In genomic region chr20:49278036-49278816, GRCh38 we compare ENCODE assay signal across 1 cellular context.
A peak's percentile ranks its signal among the peaks of the same experiment; 100 is the strongest.
TF ChIP-seq lines count a peak whose summit lies in the region.

Gene ZNFX1 (minus strand): TSS chr20:49278057. CDS start chr20:49275839, 2,218 bp downstream.

TF ChIP-seq in HepG2, 621 proteins besides CTCF, POLR2A, EP300 and RAD21 (continued from another document and continues in another):
- peak; percentile 92; the same call in 1 of the 2 replicates for TF ChIP-seq AKNA (CRISPR knock-in tag; IDR thresholded peaks at IDR 0.05; ENCODE audit: borderline replicate concordance)
- no peak; the same call in 1 of the 2 replicates for TF ChIP-seq CEBPG (CRISPR knock-in tag; IDR thresholded peaks at IDR 0.05)
- peak; percentile 91 for TF ChIP-seq ZNF329 (CRISPR knock-in tag; IDR thresholded peaks at IDR 0.05; ENCODE audit: low read depth)
- peak; percentile 97 for TF ChIP-seq CREB3 (CRISPR knock-in tag; IDR thresholded peaks at IDR 0.05)
- peak; percentile 99 for TF ChIP-seq RARG (CRISPR knock-in tag; IDR thresholded peaks at IDR 0.05; ENCODE audit: low read depth)
- peak; percentile 94; the same call in 1 of the 2 replicates for TF ChIP-seq ZNF543 (CRISPR knock-in tag; IDR thresholded peaks at IDR 0.05)
- peak; percentile 98 for TF ChIP-seq ZNF687 (CRISPR knock-in tag; IDR thresholded peaks at IDR 0.05)
- TF ChIP-seq GLMP (CRISPR knock-in tag; IDR thresholded peaks at IDR 0.05; ENCODE audit: borderline replicate concordance): no peak; the same call in 1 of the 2 replicates
- TF ChIP-seq CBFB (CRISPR knock-in tag; IDR thresholded peaks at IDR 0.05): peak; percentile 91
- peak; percentile 67 for TF ChIP-seq ZNF281 (CRISPR knock-in tag; IDR thresholded peaks at IDR 0.05; ENCODE audit: borderline replicate concordance)
- TF ChIP-seq BATF2 (CRISPR knock-in tag; IDR thresholded peaks at IDR 0.05): peak; percentile 88; the same call in 1 of the 2 replicates
- peak; percentile 94 for TF ChIP-seq ZNF605 (CRISPR knock-in tag; IDR thresholded peaks at IDR 0.05)
- peak; percentile 99 for TF ChIP-seq SNAI1 (CRISPR knock-in tag; IDR thresholded peaks at IDR 0.05; ENCODE audit: borderline replicate concordance)
- TF ChIP-seq ZNF652 (CRISPR knock-in tag; IDR thresholded peaks at IDR 0.05; ENCODE audit: borderline replicate concordance, low read depth): peak; percentile 19; the same call in 1 of the 2 replicates
- no peak; the same call in none of the 2 replicates for TF ChIP-seq ZNF431 (CRISPR knock-in tag; IDR thresholded peaks at IDR 0.05; ENCODE audit: borderline replicate concordance, low read depth)
- no peak; the same call in 1 of the 2 replicates for TF ChIP-seq THAP9 (CRISPR knock-in tag; IDR thresholded peaks at IDR 0.05; ENCODE audit: borderline replicate concordance)
- TF ChIP-seq NFRKB (IDR thresholded peaks at IDR 0.05): peak; percentile 74; the same call in 1 of the 2 replicates
- no peak for TF ChIP-seq SMARCC2 (IDR thresholded peaks at IDR 0.05)
- TF ChIP-seq SP1 (IDR thresholded peaks at IDR 0.05): no peak
- TF ChIP-seq SP1 (CRISPR knock-in tag; IDR thresholded peaks at IDR 0.05): peak; percentile 74; the same call in 1 of the 2 replicates
- peak; percentile 96 for TF ChIP-seq ZSCAN5A (CRISPR knock-in tag; IDR thresholded peaks at IDR 0.05; ENCODE audit: borderline replicate concordance)
- TF ChIP-seq MIER2 (CRISPR knock-in tag; IDR thresholded peaks at IDR 0.05): peak; percentile 76
- peak; percentile 94 for TF ChIP-seq SP140L (CRISPR knock-in tag; IDR thresholded peaks at IDR 0.05; ENCODE audit: borderline replicate concordance)
- TF ChIP-seq MTERF4 (CRISPR knock-in tag; IDR thresholded peaks at IDR 0.05): peak; percentile 24
- no peak; the same call in 1 of the 2 replicates for TF ChIP-seq ZBTB20 (CRISPR knock-in tag; IDR thresholded peaks at IDR 0.05; ENCODE audit: borderline replicate concordance, low read depth)
- TF ChIP-seq ZNF775 (CRISPR knock-in tag; IDR thresholded peaks at IDR 0.05; ENCODE audit: borderline replicate concordance): peak; percentile 86
- no peak for TF ChIP-seq HNRNPUL1 (IDR thresholded peaks at IDR 0.05; ENCODE audit: low read depth, low read length)
- peak; percentile 76; the same call in 1 of the 2 replicates for TF ChIP-seq ZC3H13 (CRISPR knock-in tag; IDR thresholded peaks at IDR 0.05)
- peak; percentile 86 for TF ChIP-seq SIX4 (CRISPR knock-in tag; IDR thresholded peaks at IDR 0.05)
- TF ChIP-seq USF2 (IDR thresholded peaks at IDR 0.05; ENCODE audit: low read depth, low read length): no peak
- TF ChIP-seq USF2 (CRISPR knock-in tag; IDR thresholded peaks at IDR 0.05; ENCODE audit: borderline replicate concordance): no peak; the same call in 1 of the 2 replicates
- TF ChIP-seq YEATS2 (CRISPR knock-in tag; IDR thresholded peaks at IDR 0.05; ENCODE audit: borderline replicate concordance): peak; percentile 99
- TF ChIP-seq CBX5 (CRISPR knock-in tag; IDR thresholded peaks at IDR 0.05; ENCODE audit: borderline replicate concordance): no peak
- TF ChIP-seq ZNF672 (CRISPR knock-in tag; IDR thresholded peaks at IDR 0.05): no peak
